Comparison of ENCODE assay signal across 18 cellular contexts in genomic region chr6:163730496-163731210, GRCh38.
A peak's percentile ranks its signal among the peaks of the same experiment; 100 is the strongest.
DNase-seq lines count a peak whose midpoint lies in the region; ATAC-seq and TF ChIP-seq lines count a peak whose summit lies in the region.
"Had no signal": no experiment of that assay in that cellular context is flagged by ENCODE, and none has a peak within 500 bp of the region (broad histone marks: within the 10 kb centered on the region; RNA-seq: fewer than 3 reads in every experiment).

No MANE protein-coding gene starts in this region.

- H3K9me1 ChIP-seq in IMR-90 (ENCODE audit: insufficient read depth, low read length): no peaks in the 10 kb centered on the region

- H3K27me3 Mint-ChIP-seq in type B pancreatic cell: peaks cover 9% of the 10 kb centered on the region

- TF ChIP-seq POLR2A in IMR-90 (IDR thresholded peaks at IDR 0.05; ENCODE audit: low read depth, low read length) (no peak), sigmoid colon (IDR thresholded peaks at IDR 0.05) (no peak), thyroid gland (IDR thresholded peaks at IDR 0.05) (no peak)

- H3K9me3 ChIP-seq in cardiac muscle cell (ENCODE audit: low read depth) (no peaks in the 10 kb centered on the region), IMR-90 (ENCODE audit: control insufficient read depth, insufficient read depth, low read length) (no peaks in the 10 kb centered on the region), sigmoid colon (no peaks in the 10 kb centered on the region), thyroid gland (no peaks in the 10 kb centered on the region)

- no peak overlapping the region for H3K23ac ChIP-seq in IMR-90 (ENCODE audit: low read depth, low read length)

- H3K27me3 ChIP-seq in cardiac muscle cell (no peaks in the 10 kb centered on the region), IMR-90 (ENCODE audit: control insufficient read depth, insufficient read depth, low read length) (peaks cover 5% of the 10 kb centered on the region), sigmoid colon (no peaks in the 10 kb centered on the region), thyroid gland (no peaks in the 10 kb centered on the region)

- no peak overlapping the region for H2BK15ac ChIP-seq in IMR-90 (ENCODE audit: low read depth, low read length)

- no peak overlapping the region for H3K56ac ChIP-seq in IMR-90 (ENCODE audit: extremely low read depth, insufficient read depth, low read length)

- H3K4me3 ChIP-seq in cardiac muscle cell (no peak overlapping the region), IMR-90 (ENCODE audit: insufficient read depth, low read depth, low read length) (no peak overlapping the region), sigmoid colon (no peak overlapping the region), thyroid gland (replicated peaks in 1 of 3) (no peak overlapping the region)

- no peak for ATAC-seq in Right ventricle myocardium superior (ENCODE audit: poor library complexity)
- no peak for ATAC-seq in IMR-90 (ENCODE audit: low read depth)
- ATAC-seq: CD8-positive, alpha-beta T cell had no signal

- in situ Hi-C loops in IMR-90 (cut with MboI; ENCODE audit: low sequenced_read_pairs): no loop called here

- peak overlapping the region; percentile 23 for H2AFZ ChIP-seq in IMR-90 (replicated peaks; ENCODE audit: low read length, poor library complexity)

- H3K27ac ChIP-seq in cardiac muscle cell (peak overlapping the region; percentile 11), IMR-90 (ENCODE audit: insufficient read depth, low read length) (no peak overlapping the region), sigmoid colon (no peak overlapping the region), thyroid gland (no peak overlapping the region)

- BruUV-seq in IMR-90 (replicated peaks; lab: Mats Ljungman, UMichigan): no TSS peak

- H3K36me3 Mint-ChIP-seq in type B pancreatic cell: no peaks in the 10 kb centered on the region
- H3K36me3 Mint-ChIP-seq: CD8-positive, alpha-beta T cell had no signal

- no peaks in the 10 kb centered on the region for H3K79me1 ChIP-seq in IMR-90 (ENCODE audit: low read depth in 1 of 2, low read length in 2 of 2)

- dilution Hi-C loops in IMR-90 (cut with HindIII; ENCODE audit: low sequenced_read_pairs, unreplicated experiment): no loop called here

- no peak overlapping the region for H2AK9ac ChIP-seq in IMR-90 (replicated peaks; ENCODE audit: low read depth, low read length, poor library complexity)

- no peak for TF ChIP-seq CTCF in cardiac muscle cell (IDR thresholded peaks at IDR 0.05; ENCODE audit: low read depth, low read length)
- TF ChIP-seq CTCF in IMR-90 (conservative IDR thresholded peaks at IDR 0.05; ENCODE audit: low read depth, low read length): no peak
- TF ChIP-seq CTCF in sigmoid colon (IDR thresholded peaks at IDR 0.05): no peak
- no peak for TF ChIP-seq CTCF in thyroid gland (IDR thresholded peaks at IDR 0.05)
- no peak for TF ChIP-seq CTCF in type B pancreatic cell (conservative IDR thresholded peaks at IDR 0.05)

- H3K4ac ChIP-seq in IMR-90 (ENCODE audit: low read depth, low read length): no peak overlapping the region

- H3K36me3 ChIP-seq in cardiac muscle cell (no peaks in the 10 kb centered on the region), IMR-90 (ENCODE audit: control insufficient read depth, insufficient read depth, low read length) (no peaks in the 10 kb centered on the region), sigmoid colon (no peaks in the 10 kb centered on the region), thyroid gland (no peaks in the 10 kb centered on the region)

- H3K9ac ChIP-seq in IMR-90 (ENCODE audit: low read depth, low read length): no peak overlapping the region

- peaks cover 43% of the 10 kb centered on the region for H3K4me1 ChIP-seq in cardiac muscle cell (ENCODE audit: low read depth)
- no peaks in the 10 kb centered on the region for H3K4me1 ChIP-seq in IMR-90 (ENCODE audit: control insufficient read depth, insufficient read depth, low read length)
- peaks cover 0 to 9% (median 3%) of the 10 kb centered on the region in 4 donors for H3K4me1 ChIP-seq in sigmoid colon
- H3K4me1 ChIP-seq in thyroid gland: no peaks in the 10 kb centered on the region

- H3K4me2 ChIP-seq in IMR-90 (ENCODE audit: low read depth, low read length): no peak overlapping the region

- intact Hi-C loops in Right ventricle myocardium superior (cut with DNase I): no loop called here
- intact Hi-C loops in IMR-90 (cut with micrococcal nuclease): no loop called here
- intact Hi-C loops in sigmoid colon (cut with DNase I): no loop called here
- intact Hi-C loops in thyroid gland (cut with DNase I): no loop called here

- no peak overlapping the region for H2AK5ac ChIP-seq in IMR-90 (ENCODE audit: low read depth, low read length)

- H4K20me1 ChIP-seq in IMR-90 (ENCODE audit: insufficient read depth, low read length): no peaks in the 10 kb centered on the region

- H4K5ac ChIP-seq in IMR-90 (ENCODE audit: low read depth, low read length): no peak overlapping the region

- WGBS in IMR-90 (ENCODE audit: extremely low coverage in 2 of 2, insufficient read length in 1 of 2), 2 experiments: 65% methylated on average over 12 of the region's 15 CpGs; no CpG with 5 or more reads in 1 of the 2 experiments
- WGBS in sigmoid colon, 2 donors: 85 to 87% methylated on average over 15 of the region's 15 CpGs
- 92% methylated on average over 15 of the region's 15 CpGs for WGBS in thyroid gland, 2 donors

- H2BK20ac ChIP-seq in IMR-90 (ENCODE audit: low read depth, low read length): no peak overlapping the region

- CTCF ChIA-PET in IMR-90 (lab: Yijun Ruan, JAX): no interaction called here

- no peak overlapping the region for H3K27ac Mint-ChIP-seq in type B pancreatic cell
- H3K27ac Mint-ChIP-seq: CD8-positive, alpha-beta T cell had no signal

- peaks cover 11% of the 10 kb centered on the region for H3K4me1 Mint-ChIP-seq in type B pancreatic cell (ENCODE audit: unreplicated experiment)

- H3K14ac ChIP-seq in IMR-90 (replicated peaks; ENCODE audit: low read depth, low read length): no peak overlapping the region

- H4K8ac ChIP-seq in IMR-90 (ENCODE audit: low read depth in 2 of 2, low read length in 2 of 2): no peak overlapping the region

- no peaks in the 10 kb centered on the region for H3K9me3 Mint-ChIP-seq in type B pancreatic cell
- H3K9me3 Mint-ChIP-seq: CD8-positive, alpha-beta T cell had no signal

- POLR2A ChIA-PET in IMR-90 (lab: Charles Lee; ENCODE audit: unreplicated experiment): no interaction called here

- no peak overlapping the region for H3K4me3 Mint-ChIP-seq in type B pancreatic cell
- H3K4me3 Mint-ChIP-seq: CD8-positive, alpha-beta T cell had no signal

- H2BK5ac ChIP-seq in IMR-90 (ENCODE audit: low read depth, low read length, poor library complexity, severe bottlenecking): no peak overlapping the region

- DNase-seq in cardiac muscle cell (ENCODE audit: low read depth in 1 of 2, low spot score in 1 of 2) (peak in 1 of 2 donors; percentile 43), Right ventricle myocardium superior (no peak), IMR-90 (no peak), mesenteric fat pad (ENCODE audit: low spot score) (peak; percentile 76), sigmoid colon (peak; percentile 59), thyroid gland (no peak), type B pancreatic cell (ENCODE audit: extremely low spot score, unreplicated experiment) (no peak)
- DNase-seq in stimulated activated CD4-positive, alpha-beta T cell treated with anti-CD3 and anti-CD28 coated beads, Interleukin-4, amount 100 ng/mL, for 4 hours: no peak
- DNase-seq: AML-193; C1 segment of cervical spinal cord; CD8-positive, alpha-beta T cell; GDM1; Kasumi-1; NCI-H1417 treated with DMSO at 0.1 percent for 48 hours; NCI-H187; NCI-H446 treated with DMSO at 0.1 percent for 48 hours; NCI-H526 treated with DMSO at 0.1 percent for 48 hours; SHP77 had no signal

- no peak overlapping the region for H4K91ac ChIP-seq in IMR-90 (ENCODE audit: insufficient read depth, low read depth, low read length)

- no peak for TF ChIP-seq RAD21 in IMR-90 (IDR thresholded peaks at IDR 0.05; ENCODE audit: low read length)

- H2BK120ac ChIP-seq in IMR-90 (ENCODE audit: low read depth, low read length): no peak overlapping the region

- no peak for TF ChIP-seq EP300 in sigmoid colon (IDR thresholded peaks at IDR 0.05)

- H3K18ac ChIP-seq in IMR-90 (ENCODE audit: low read depth, low read length): no peak overlapping the region

TF ChIP-seq in IMR-90, 13 proteins besides CTCF, POLR2A, EP300 and RAD21:
- TF ChIP-seq CEBPB (IDR thresholded peaks at IDR 0.05; ENCODE audit: low read depth, low read length): no peak
- no peak for TF ChIP-seq NFE2L2 (IDR thresholded peaks at IDR 0.05; ENCODE audit: low read depth, low read length)
- no peak for TF ChIP-seq USF2 (IDR thresholded peaks at IDR 0.05; ENCODE audit: low read depth, low read length)
- TF ChIP-seq BHLHE40 (IDR thresholded peaks at IDR 0.05; ENCODE audit: low read depth, low read length): no peak
- no peak for TF ChIP-seq CHD1 (IDR thresholded peaks at IDR 0.05; ENCODE audit: low read depth, low read length)
- TF ChIP-seq ELK1 (IDR thresholded peaks at IDR 0.05; ENCODE audit: borderline replicate concordance, low read depth, low read length): no peak
- no peak for TF ChIP-seq MAZ (IDR thresholded peaks at IDR 0.05; ENCODE audit: borderline replicate concordance, low read depth, low read length)
- TF ChIP-seq MAFK (IDR thresholded peaks at IDR 0.05; ENCODE audit: low read depth, low read length): no peak
- no peak for TF ChIP-seq FOS (IDR thresholded peaks at IDR 0.05; ENCODE audit: low read depth, low read length)
- no peak for TF ChIP-seq MXI1 (IDR thresholded peaks at IDR 0.05; ENCODE audit: borderline replicate concordance, low read depth, low read length)
- no peak for TF ChIP-seq SMC3 (IDR thresholded peaks at IDR 0.05; ENCODE audit: low read depth, low read length)
- no peak for TF ChIP-seq RFX5 (IDR thresholded peaks at IDR 0.05; ENCODE audit: low read depth, low read length)
- TF ChIP-seq RCOR1 (IDR thresholded peaks at IDR 0.05; ENCODE audit: insufficient replicate concordance, low read length): no peak
TF ChIP-seq in IMR-90: peak in this region for 0.

Comparison
In these comparisons a context has a peak if more than half of its experiments do, and no peak if none do; other contexts are left out.
1. DNase-seq: peak in mesenteric fat pad (single experiment) and sigmoid colon (single experiment); none in Right ventricle myocardium superior (single experiment), IMR-90 (single experiment), thyroid gland (0 of 2), stimulated activated CD4-positive, alpha-beta T cell treated with anti-CD3 and anti-CD28 coated beads, Interleukin-4, amount 100 ng/mL, for 4 hours (0 of 2) and type B pancreatic cell (single experiment).